Comparison of ENCODE assay signal across 8 cellular contexts in the genomic region with DNA sequence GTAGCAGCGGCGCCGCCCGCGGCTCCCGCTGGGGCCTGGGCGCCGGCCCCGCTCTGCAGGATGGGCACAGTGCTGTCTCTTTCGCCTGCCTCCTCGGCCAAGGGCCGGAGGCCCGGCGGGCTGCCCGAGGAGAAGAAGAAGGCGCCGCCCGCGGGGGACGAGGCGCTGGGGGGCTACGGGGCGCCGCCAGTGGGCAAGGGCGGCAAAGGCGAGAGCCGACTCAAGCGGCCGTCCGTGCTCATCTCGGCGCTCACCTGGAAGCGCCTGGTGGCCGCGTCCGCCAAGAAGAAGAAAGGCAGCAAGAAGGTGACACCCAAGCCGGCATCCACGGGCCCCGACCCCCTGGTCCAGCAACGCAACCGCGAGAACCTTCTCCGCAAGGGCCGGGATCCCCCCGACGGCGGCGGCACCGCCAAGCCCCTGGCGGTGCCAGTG. TPM values are rescaled to one million over a fixed set of nuclear protein-coding genes. Genes with fewer than 3 reads are reported as not detected.
DNase-seq lines count a peak whose midpoint lies in the region; ATAC-seq, FAIRE-seq and TF ChIP-seq lines count a peak whose summit lies in the region.

No MANE protein-coding gene starts in this region.

- H3K4me1 ChIP-seq in HUES6 (ENCODE audit: control insufficient read depth, insufficient read depth, low read length) (peaks cover 23% of the 10 kb centered on the region), pancreas (no peaks in the 10 kb centered on the region)

- H3K27ac ChIP-seq in HUES6 (ENCODE audit: low read depth, low read length) (no peak overlapping the region), coronary artery (no peak overlapping the region), pancreas (no peak overlapping the region)

- no peaks in the 10 kb centered on the region for H3K9me3 ChIP-seq in HUES6 (ENCODE audit: control insufficient read depth, insufficient read depth, low read depth, low read length)
- no peaks in the 10 kb centered on the region for H3K9me3 ChIP-seq in pancreas

- no peaks in the 10 kb centered on the region for H3K36me3 ChIP-seq in HUES6 (ENCODE audit: control insufficient read depth, insufficient read depth, low read length)
- no peaks in the 10 kb centered on the region for H3K36me3 ChIP-seq in pancreas

- no peak overlapping the region for H3K9ac ChIP-seq in HUES6 (ENCODE audit: low read length)

- in situ Hi-C loops in G401 (cut with HindIII; ENCODE audit: low sequenced_read_pairs), result no loop called here

- FAIRE-seq in pancreas (lab: Jason Lieb, UNC), result no peak

- 2 to 3% methylated on average over 35 to 50 of the region's 50 CpGs for WGBS in pancreas, 2 donors

- H3K27me3 ChIP-seq in HUES6 (ENCODE audit: control insufficient read depth, insufficient read depth, low read length), result peaks cover 77% of the 10 kb centered on the region
- H3K27me3 ChIP-seq in pancreas, result peaks cover 0 to 55% (median 8%) of the 10 kb centered on the region in 4 donors

- no peak for TF ChIP-seq CTCF in coronary artery (IDR thresholded peaks at IDR 0.05)
- no peak for TF ChIP-seq CTCF in pancreas (IDR thresholded peaks at IDR 0.05)

- H3K4me3 ChIP-seq in HUES6 (ENCODE audit: low read depth, low read length), result peak overlapping the region; percentile 73
- peak overlapping the region; percentile 62 for H3K4me3 ChIP-seq in coronary artery
- H3K4me3 ChIP-seq in pancreas, result peak overlapping the region; percentile 16 to 45 (median 26)

- no peak for ATAC-seq in pancreas
- ATAC-seq in HG03342 (IDR thresholded peaks at IDR 0.05; ENCODE audit: unreplicated experiment), result no peak
- ATAC-seq in GM21723 (IDR thresholded peaks at IDR 0.05; ENCODE audit: unreplicated experiment), result no peak

- intact Hi-C loops in pancreas (cut with DNase I), result no loop called here

- DNase-seq in G401 (ENCODE audit: low spot score) (peak; percentile 15), coronary artery (ENCODE audit: low spot score) (no peak), pancreas (peak in 1 of 6 donors; percentile 77), D341Med (ENCODE audit: low spot score) (no peak)
- no peak for DNase-seq in stimulated activated CD4-positive, alpha-beta T cell treated with anti-CD3 and anti-CD28 coated beads, Interleukin-4, amount 100 ng/mL, for 24 hours

RNA-seq across cellular contexts. Expression of gene CDK5R2, which starts 0.3 kb away (rescaled TPM):
- 0.51 and 2.2 TPM in 2 replicates for total RNA-seq in G401 (2014; rRNA removed; shearing (Covaris generic))
- 1 to 10 TPM in 2 of 6 donors, under 1 TPM in 4; 0.19 to 1.7 (median 0.65) TPM for total RNA-seq in pancreas
- 1 to 10 TPM; 4.2 to 8.6 TPM for polyA plus RNA-seq in pancreas

RNA-seq across cellular contexts. Expression of gene FEV, which starts 25.2 kb away (rescaled TPM):
- not detected in 2 replicates for total RNA-seq in G401 (2014; rRNA removed; shearing (Covaris generic))
- 1 to 10 TPM in 2 of 6 donors, under 1 TPM in 4; 0.35 to 3.1 (median 0.72) TPM for total RNA-seq in pancreas
- 10 to 100 TPM in 1 of 2 donors, 1 to 10 TPM in 1; 3.9 to 32.6 TPM for polyA plus RNA-seq in pancreas

RNA-seq across cellular contexts. Expression of gene CRYBA2, which starts 33.4 kb away (rescaled TPM):
- total RNA-seq in G401 (2014; rRNA removed; shearing (Covaris generic)), result not detected in 2 replicates
- 10 to 100 TPM in 2 of 6 donors, 1 to 10 TPM in 4; 3.7 to 29.6 (median 7.4) TPM for total RNA-seq in pancreas
- 100 to 1,000 TPM in 1 of 2 donors, 10 to 100 TPM in 1; 66.3 to 314 TPM for polyA plus RNA-seq in pancreas
